1 cellular context compared by ENCODE assay signal in the genomic region with DNA sequence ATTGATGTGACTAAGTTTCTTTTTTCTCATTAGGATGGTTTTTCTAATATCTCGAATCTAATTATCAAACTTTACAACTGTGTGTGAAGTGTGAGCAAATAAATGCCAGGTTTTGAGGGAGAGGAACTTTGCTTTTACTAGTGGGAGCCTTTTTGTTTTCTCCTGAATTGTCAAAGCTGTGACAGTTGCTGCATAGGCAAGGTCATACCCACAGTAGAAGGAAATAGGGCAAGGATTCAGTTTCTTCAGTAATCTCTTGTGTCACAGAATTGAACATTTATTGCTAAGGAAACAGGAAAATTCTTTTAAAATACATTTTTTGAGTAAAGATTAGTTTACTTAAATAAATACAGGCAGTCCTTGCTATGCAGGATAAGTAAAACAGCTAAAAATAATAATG.
TF ChIP-seq lines count a peak whose summit lies in the region.

No MANE protein-coding gene starts in this region.

TF ChIP-seq in SK-N-SH, 30 proteins besides CTCF, POLR2A, EP300 and RAD21 (continued from another document):
- no peak for TF ChIP-seq SMC3 (IDR thresholded peaks at IDR 0.05; ENCODE audit: low read depth, low read length)
- no peak for TF ChIP-seq TAF1 (IDR thresholded peaks at IDR 0.05; ENCODE audit: borderline replicate concordance, low read depth, low read length)
TF ChIP-seq in SK-N-SH: peak in this region for 0.
